In the genomic region with DNA sequence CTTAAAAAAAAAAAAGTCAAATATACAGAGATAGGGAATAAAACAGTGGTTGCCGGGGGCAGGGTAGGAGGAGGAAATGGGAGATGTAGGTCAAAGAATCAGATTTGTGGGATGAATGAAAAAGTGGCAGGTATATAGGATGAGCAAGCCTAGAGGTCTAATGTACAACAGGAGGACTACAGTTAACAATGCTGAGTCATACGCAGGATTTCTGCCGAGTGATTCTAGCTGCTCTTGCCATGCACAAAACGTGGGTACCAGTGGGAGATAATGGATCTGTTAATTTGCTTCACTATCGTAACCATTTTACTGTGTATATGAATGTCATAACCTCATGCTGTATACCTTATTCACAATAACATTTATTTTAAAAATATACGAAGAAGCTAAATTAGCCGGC, we compare ENCODE assay signal across 32 cellular contexts. TPM values are rescaled to one million over a fixed set of nuclear protein-coding genes. Genes with fewer than 3 reads are reported as not detected.
"Had no signal": no experiment of that assay in that cellular context is flagged by ENCODE, and none has a peak within 500 bp of the region (broad histone marks: within the 10 kb centered on the region; RNA-seq: fewer than 3 reads in every experiment).

No MANE protein-coding gene starts in this region.

- H3K4me3 ChIP-seq: left ventricle myocardium inferior, lung, mucosa of descending colon, ovary, right atrium auricular region, right lobe of liver, smooth muscle cell, transverse colon, upper lobe of left lung, vagina had no signal

- H3K9me3 ChIP-seq: left ventricle myocardium inferior, mucosa of descending colon, ovary, right atrium auricular region, right lobe of liver, transverse colon, upper lobe of left lung, vagina had no signal

- H3K4me2 ChIP-seq: smooth muscle cell had no signal

- H3K4me1 ChIP-seq: left ventricle myocardium inferior, right atrium auricular region, right lobe of liver, upper lobe of left lung had no signal

- H3K27me3 ChIP-seq: ovary, right atrium auricular region, right lobe of liver, transverse colon, upper lobe of left lung, vagina had no signal

- ATAC-seq: mucosa of descending colon; naive thymus-derived CD4-positive, alpha-beta T cell; natural killer cell treated with Interleukin-12 subunit alpha and Interleukin-12 subunit beta and Interleukin-15 and Interleukin-18, amount 100 ng/mL, for 72 hours; right lobe of liver; stimulated activated memory B cell treated with anti-CD40 and anti-IgM and Interleukin-4, amounts not matched to agents 10 μg/mL and 1 μg/mL and 100 μg/mL, for 72 hours; stimulated activated naive CD8-positive, alpha-beta T cell treated with anti-CD3 and anti-CD28 coated beads, Interleukin-15, amount 100 ng/mL, for 72 hours had no signal

- H3K27ac ChIP-seq: left ventricle myocardium inferior, ovary, right atrium auricular region, right lobe of liver, transverse colon, upper lobe of left lung, vagina had no signal

- DNase-seq: islet precursor cell; left ventricle myocardium inferior; midbrain; mucosa of descending colon; naive thymus-derived CD4-positive, alpha-beta T cell; ovary; right lobe of liver; stimulated activated CD4-positive, alpha-beta T cell treated with anti-CD3 and anti-CD28 coated beads, Interleukin-1b, Interleukin-23, amount 100 ng/mL, for 48 hours; stimulated activated CD4-positive, alpha-beta T cell treated with anti-CD3 and anti-CD28 coated beads, Interleukin-2, amount 100 ng/mL, for 48 hours; stimulated activated CD4-positive, alpha-beta T cell treated with anti-CD3 and anti-CD28 coated beads, Interleukin-4, amount 100 ng/mL, for 4 hours; stimulated activated CD8-positive, alpha-beta memory T cell treated with anti-CD3 and anti-CD28 coated beads, Interleukin-4, amount 100 ng/mL, for 48 hours; stimulated activated naive CD4-positive, alpha-beta T cell treated with Interleukin-2 at 50 U/mL for 16 hours; stimulated activated naive CD8-positive, alpha-beta T cell treated with anti-CD3 and anti-CD28 coated beads, Interleukin-15, amount 100 ng/mL, for 72 hours; substantia nigra; transverse colon; upper lobe of left lung had no signal

- H3K36me3 ChIP-seq: left ventricle myocardium inferior, ovary, right atrium auricular region, right lobe of liver, transverse colon, upper lobe of left lung, vagina had no signal

RNA-seq across cellular contexts. Expression of gene MTNR1A, which starts 10.7 kb away (rescaled TPM):
- total RNA-seq: kidney epithelial cell; left ventricle myocardium inferior; lower leg skin; mesenteric fat pad; myocyte; naive thymus-derived CD4-positive, alpha-beta T cell; natural killer cell treated with Interleukin-12 subunit alpha and Interleukin-12 subunit beta and Interleukin-15 and Interleukin-18, amount 100 ng/mL, for 72 hours; omental fat pad; ovary; pulmonary artery endothelial cell; right atrium auricular region; skeletal muscle tissue; smooth muscle cell; upper lobe of left lung; vagina had no signal
- polyA plus RNA-seq: naive thymus-derived CD4-positive, alpha-beta T cell; neural cell; ovary; smooth muscle cell; thymus; urinary bladder had no signal
